Comparison of ENCODE assay signal across 10 cellular contexts in genomic region chr13:114128348-114128623, GRCh38. TPM values are rescaled to one million over a fixed set of nuclear protein-coding genes. Genes with fewer than 3 reads are reported as not detected.
DNase-seq lines count a peak whose midpoint lies in the region; ATAC-seq and TF ChIP-seq lines count a peak whose summit lies in the region.
"Had no signal": no experiment of that assay in that cellular context is flagged by ENCODE, and none has a peak within 500 bp of the region (broad histone marks: within the 10 kb centered on the region; RNA-seq: fewer than 3 reads in every experiment).

No MANE protein-coding gene starts in this region.

- H3K36me3 ChIP-seq in OCI-LY1 (ENCODE audit: insufficient read depth, low read length) (no peaks in the 10 kb centered on the region), neutrophil (no peaks in the 10 kb centered on the region)

- peak overlapping the region; percentile 88 for H3K4me2 ChIP-seq in OCI-LY1 (ENCODE audit: low read length)

- intact Hi-C loops in CD4-positive, alpha-beta T cell (cut with DNase I, micrococcal nuclease): loop anchor here (5.0 kb wide), 3 partner anchors 34 to 311 kb away; no protein-coding TSS in a partner anchor

- TF ChIP-seq CTCF in CD4-positive, alpha-beta T cell (IDR thresholded peaks at IDR 0.05): no peak
- TF ChIP-seq CTCF in OCI-LY1 (IDR thresholded peaks at IDR 0.05; ENCODE audit: low read length) (no peak), neutrophil (IDR thresholded peaks at IDR 0.05) (no peak)

- H3K9me3 ChIP-seq in CD4-positive, alpha-beta T cell (ENCODE audit: control insufficient read depth, low read length): no peaks in the 10 kb centered on the region
- no peaks in the 10 kb centered on the region for H3K9me3 ChIP-seq in OCI-LY1 (ENCODE audit: low read length)
- no peaks in the 10 kb centered on the region for H3K9me3 ChIP-seq in neutrophil

- peak overlapping the region; percentile 83 for H3K4me3 Mint-ChIP-seq in CD4-positive, alpha-beta T cell
- peak overlapping the region; percentile 99 to 100 for H3K4me3 Mint-ChIP-seq in effector memory CD8-positive, alpha-beta T cell

- H3K27ac Mint-ChIP-seq in CD4-positive, alpha-beta T cell: peak overlapping the region; percentile 99
- H3K27ac Mint-ChIP-seq in effector memory CD8-positive, alpha-beta T cell: peak overlapping the region; percentile 89 to 96

- no peaks in the 10 kb centered on the region for H3K27me3 Mint-ChIP-seq in CD4-positive, alpha-beta T cell
- no peaks in the 10 kb centered on the region for H3K27me3 Mint-ChIP-seq in effector memory CD8-positive, alpha-beta T cell

- ATAC-seq in CD4-positive, alpha-beta T cell (ENCODE audit: poor library complexity): no peak
- ATAC-seq in effector memory CD8-positive, alpha-beta T cell (replicated peaks): no peak
- ATAC-seq in HG02610 (IDR thresholded peaks at IDR 0.05; ENCODE audit: unreplicated experiment): no peak
- ATAC-seq in GM19467 (IDR thresholded peaks at IDR 0.05; ENCODE audit: unreplicated experiment): no peak
- ATAC-seq in GM21381 (IDR thresholded peaks at IDR 0.05; ENCODE audit: unreplicated experiment): no peak

- peaks cover 8% of the 10 kb centered on the region; the same call in 1 of the 2 replicates for H3F3A ChIP-seq in OCI-LY1 (ENCODE audit: insufficient read depth, low read length)

- CTCF ChIA-PET in CD4-positive, alpha-beta T cell (lab: Charles Lee): interaction anchor here (1.9 kb wide), 1 partner anchor 20 kb away, joined by 5 read pairs; no protein-coding TSS in a partner anchor

- H3K9ac ChIP-seq in OCI-LY1 (ENCODE audit: low read length): peak overlapping the region; percentile 9; the same call in 1 of the 2 replicates

- no peaks in the 10 kb centered on the region for H3K27me3 ChIP-seq in CD4-positive, alpha-beta T cell (ENCODE audit: control insufficient read depth, insufficient read depth, low read length)
- H3K27me3 ChIP-seq in OCI-LY1 (ENCODE audit: insufficient read depth, low read length): no peaks in the 10 kb centered on the region
- H3K27me3 ChIP-seq in neutrophil: peaks cover 29% of the 10 kb centered on the region

- peaks cover 72% of the 10 kb centered on the region for H3K36me3 Mint-ChIP-seq in CD4-positive, alpha-beta T cell (ENCODE audit: low read depth)
- H3K36me3 Mint-ChIP-seq in effector memory CD8-positive, alpha-beta T cell (ENCODE audit: insufficient read depth): peaks cover 53% of the 10 kb centered on the region

- H3K4me1 Mint-ChIP-seq in CD4-positive, alpha-beta T cell (ENCODE audit: low read depth): peaks cover 69% of the 10 kb centered on the region
- peaks cover 60 to 69% of the 10 kb centered on the region in 2 donors for H3K4me1 Mint-ChIP-seq in effector memory CD8-positive, alpha-beta T cell (ENCODE audit: low read depth in 2 of 2)

- H3K4me1 ChIP-seq in OCI-LY1 (ENCODE audit: insufficient read depth, low read length, severe bottlenecking) (peaks cover 41% of the 10 kb centered on the region), neutrophil (ENCODE audit: control insufficient read depth in 1 of 2, insufficient read depth in 1 of 2, low read depth in 1 of 2, low read length in 1 of 2) (peaks cover 43 to 47% of the 10 kb centered on the region in 2 experiments)

- H3K4me3 ChIP-seq in OCI-LY1 (ENCODE audit: low read depth, low read length, poor library complexity, severe bottlenecking) (no peak overlapping the region), neutrophil (ENCODE audit: low read depth in 1 of 2, low read length in 1 of 2) (peak overlapping the region; percentile 64 to 84)

- H2AFZ ChIP-seq in OCI-LY1 (ENCODE audit: low read length): no peak overlapping the region

- no peaks in the 10 kb centered on the region for H4K20me1 ChIP-seq in OCI-LY1 (ENCODE audit: insufficient read depth, low read length)

- peak overlapping the region; percentile 80 for H3K27ac ChIP-seq in CD4-positive, alpha-beta T cell (ENCODE audit: low read depth, low read length)
- H3K27ac ChIP-seq in OCI-LY1 (ENCODE audit: low read depth, low read length, poor library complexity, severe bottlenecking) (no peak overlapping the region), neutrophil (peak overlapping the region; percentile 87)

- no peaks in the 10 kb centered on the region for H3K9me3 Mint-ChIP-seq in CD4-positive, alpha-beta T cell
- H3K9me3 Mint-ChIP-seq in effector memory CD8-positive, alpha-beta T cell: no peaks in the 10 kb centered on the region

- no peak for DNase-seq in CD4-positive, alpha-beta T cell
- no peak for DNase-seq in effector memory CD8-positive, alpha-beta T cell
- DNase-seq in HPDE6-E6E7 (ENCODE audit: extremely low spot score): no peak

- no peaks in the 10 kb centered on the region for H3K79me2 ChIP-seq in OCI-LY1 (ENCODE audit: insufficient read depth, low read length)

- no peaks in the 10 kb centered on the region for H3K9me2 ChIP-seq in OCI-LY1 (ENCODE audit: low read depth, low read length)

- POLR2A ChIA-PET in CD4-positive, alpha-beta T cell (lab: Charles Lee): interaction anchor here (0.7 to 7.5 kb wide), 7 partner anchors 10 to 63 kb away, joined by 3 to 138 read pairs (median 19); no protein-coding TSS in a partner anchor

RNA-seq across cellular contexts. Expression of gene RASA3, which starts 4.1 kb away (rescaled TPM):
- 100 to 1,000 TPM; 181 to 184 TPM for total RNA-seq in CD4-positive, alpha-beta T cell

RNA-seq across cellular contexts. Expression of gene CFAP97D2, which starts 50.8 kb away (rescaled TPM):
- under 1 TPM; 0.47 to 0.52 TPM for total RNA-seq in CD4-positive, alpha-beta T cell
- total RNA-seq: pulmonary artery endothelial cell, temporal lobe had no signal
